Comparison of ENCODE assay signal across 8 cellular contexts in the genomic region with DNA sequence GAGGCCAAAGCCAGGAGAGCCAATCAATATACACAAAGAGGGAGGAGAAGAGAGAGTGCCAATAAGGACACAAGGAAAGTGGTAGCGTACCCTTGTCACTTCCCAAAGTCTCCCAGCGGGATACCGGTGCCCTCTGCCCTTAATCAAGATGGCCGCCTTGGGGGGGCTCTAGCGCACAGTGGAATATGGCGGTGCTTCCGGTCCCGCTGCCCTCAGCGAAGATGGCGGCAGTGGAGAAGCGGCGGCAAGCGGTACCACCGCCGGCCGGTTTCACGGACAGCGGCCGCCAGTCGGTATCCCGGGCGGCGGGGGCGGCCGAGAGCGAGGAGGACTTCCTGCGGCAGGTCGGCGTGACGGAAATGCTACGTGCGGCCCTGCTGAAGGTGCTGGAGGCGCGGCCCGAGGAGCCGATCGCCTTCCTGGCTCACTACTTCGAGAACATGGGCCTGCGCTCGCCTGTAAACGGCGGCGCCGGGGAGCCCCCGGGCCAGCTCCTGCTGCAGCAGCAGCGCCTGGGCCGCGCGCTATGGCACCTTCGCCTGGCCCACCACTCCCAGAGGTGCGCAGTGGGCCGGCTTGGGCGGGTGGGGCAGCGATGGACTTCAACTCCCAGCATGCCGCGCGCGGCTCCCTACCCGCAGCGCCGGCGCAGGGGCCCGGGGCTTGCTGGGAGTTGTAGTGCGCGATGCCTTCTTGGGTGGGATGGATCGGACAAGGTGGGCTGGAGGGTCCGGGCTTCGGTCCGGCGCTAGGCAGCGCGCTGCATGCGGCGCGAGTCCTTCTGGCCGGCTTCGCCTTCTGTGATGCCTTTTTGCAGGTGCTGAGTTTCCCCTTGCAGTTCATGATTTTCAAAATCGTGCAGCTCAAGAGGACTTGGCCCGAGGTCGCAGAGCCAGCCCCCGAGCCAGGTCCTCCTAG. TPM values are rescaled to one million over a fixed set of nuclear protein-coding genes. Genes with fewer than 3 reads are reported as not detected.
DNase-seq lines count a peak whose midpoint lies in the region; ATAC-seq and TF ChIP-seq lines count a peak whose summit lies in the region.

A gene with protein sequence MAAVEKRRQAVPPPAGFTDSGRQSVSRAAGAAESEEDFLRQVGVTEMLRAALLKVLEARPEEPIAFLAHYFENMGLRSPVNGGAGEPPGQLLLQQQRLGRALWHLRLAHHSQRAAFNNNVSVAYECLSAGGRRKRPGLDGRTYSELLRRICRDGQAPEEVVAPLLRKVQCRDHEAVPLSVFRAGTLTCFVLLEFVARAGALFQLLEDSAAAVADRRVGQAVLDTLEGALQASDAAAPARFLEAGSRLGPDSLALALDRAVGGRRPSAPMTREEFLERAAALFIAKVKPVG (plus strand): TSS at position 212 of the 918 bp plus-strand sequence. CDS start 10 bp downstream, at position 222.

- H3K9me3 ChIP-seq in H9 (ENCODE audit: control insufficient read depth, low read depth, low read length), result no peaks in the 10 kb centered on the region
- H3K9me3 ChIP-seq in MM.1S (replicated peaks; ENCODE audit: insufficient read depth, low read length), result no peaks in the 10 kb centered on the region
- H3K9me3 ChIP-seq in adipocyte (ENCODE audit: control insufficient read depth, low read length), result no peaks in the 10 kb centered on the region
- H3K9me3 ChIP-seq in heart left ventricle, result no peaks in the 10 kb centered on the region
- no peaks in the 10 kb centered on the region for H3K9me3 ChIP-seq in upper lobe of right lung

- H2BK5ac ChIP-seq in H9 (ENCODE audit: insufficient read length, low read length), result peak within 1 kb of the TSS; percentile 66

- no CpG with 5 or more reads among the region's 81 CpGs for WGBS in H9 (ENCODE audit: extremely low coverage, insufficient read length, low lambda C conversion rate)
- 0 to 5% (median 1%) methylated on average over 15 to 81 of the region's 81 CpGs for WGBS in heart left ventricle, 4 donors

- H3K36me3 ChIP-seq in MM.1S (replicated peaks; ENCODE audit: insufficient read depth, low read length) (no peaks in the 10 kb centered on the region), adipocyte (ENCODE audit: control insufficient read depth, insufficient read depth, low read length, severe bottlenecking) (peaks cover 6% of the 10 kb centered on the region), heart left ventricle (peaks cover 0 to 10% (median 8%) of the 10 kb centered on the region in 9 donors), upper lobe of right lung (peaks cover 6% of the 10 kb centered on the region)

- peak in 1 of 2 donors; percentile 33 for TF ChIP-seq POLR2A in heart left ventricle (IDR thresholded peaks at IDR 0.05)

- no peak within 1 kb of the TSS for H3K4ac ChIP-seq in H9 (ENCODE audit: low read depth, low read length)

- H3F3A ChIP-seq in MM.1S (ENCODE audit: insufficient read depth, low read length), result peaks cover 15% of the 10 kb centered on the region

- H2BK12ac ChIP-seq in H9 (ENCODE audit: insufficient read length, low read depth, low read length), result no peak within 1 kb of the TSS

- H4K20me1 ChIP-seq in H9 (ENCODE audit: control insufficient read depth, insufficient read depth, insufficient read length) (peaks cover 2% of the 10 kb centered on the region), MM.1S (ENCODE audit: insufficient read depth, low read length) (no peaks in the 10 kb centered on the region)

- TF ChIP-seq CTCF in H9 (conservative IDR thresholded peaks at IDR 0.05) (no peak), MM.1S (IDR thresholded peaks at IDR 0.05; ENCODE audit: low read length) (no peak), heart left ventricle (IDR thresholded peaks at IDR 0.05) (no peak), upper lobe of right lung (IDR thresholded peaks at IDR 0.05) (no peak)

- H3K27me3 Mint-ChIP-seq in H9 (ENCODE audit: low read depth), result peaks cover 13% of the 10 kb centered on the region

- H3K4me1 ChIP-seq in H9 (ENCODE audit: insufficient read depth, low read length), result no peaks in the 10 kb centered on the region
- peaks cover 14% of the 10 kb centered on the region; the same call in 1 of the 2 replicates for H3K4me1 ChIP-seq in MM.1S (ENCODE audit: low read length)
- H3K4me1 ChIP-seq in adipocyte (ENCODE audit: control insufficient read depth, insufficient read depth, low read length), result peaks cover 24% of the 10 kb centered on the region
- peaks cover 6 to 45% (median 26%) of the 10 kb centered on the region in 12 donors for H3K4me1 ChIP-seq in heart left ventricle
- peaks cover 38% of the 10 kb centered on the region for H3K4me1 ChIP-seq in upper lobe of right lung

- H2AK5ac ChIP-seq in H9 (ENCODE audit: insufficient read length, low read length), result no peak within 1 kb of the TSS

- H3K9ac ChIP-seq in H9 (ENCODE audit: extremely low read depth, insufficient read length, low read length) (peak within 1 kb of the TSS; percentile 56), MM.1S (ENCODE audit: low read length) (peak within 1 kb of the TSS; percentile 95), adipocyte (ENCODE audit: low read length) (peak within 1 kb of the TSS; percentile 99)

- peaks cover 10 to 16% (median 10%) of the 10 kb centered on the region in 3 experiments; a peak in 6 of 7 replicates for H3K36me3 Mint-ChIP-seq in H9 (ENCODE audit: insufficient read depth in 1 of 3, low read depth in 3 of 3)

- peaks cover 5 to 7% of the 10 kb centered on the region in 2 experiments; a peak in 3 of 5 replicates for H3K9me3 Mint-ChIP-seq in H9

- peak; percentile 90 to 95 (median 92) for ATAC-seq in heart left ventricle
- peak; percentile 90 for ATAC-seq in upper lobe of right lung

- peak within 1 kb of the TSS; percentile 99 to 100 (median 100) for H3K27ac Mint-ChIP-seq in H9

- H3K23me2 ChIP-seq in H9 (ENCODE audit: insufficient read length, low read depth, low read length, poor library complexity, severe bottlenecking), result peaks cover 8% of the 10 kb centered on the region

- peak within 1 kb of the TSS; percentile 56 for H3K27ac ChIP-seq in H9 (ENCODE audit: insufficient read length, low read depth, low read length)
- H3K27ac ChIP-seq in MM.1S (ENCODE audit: low read length), result peak within 1 kb of the TSS; percentile 89
- H3K27ac ChIP-seq in heart left ventricle, result peak within 1 kb of the TSS; percentile 83 to 99 (median 94)
- peak within 1 kb of the TSS; percentile 96 for H3K27ac ChIP-seq in upper lobe of right lung

- H3K9me2 ChIP-seq in MM.1S (replicated peaks; ENCODE audit: insufficient read depth, low read length), result no peaks in the 10 kb centered on the region

- no peaks in the 10 kb centered on the region for H3K79me1 ChIP-seq in H9 (ENCODE audit: insufficient read depth, low read depth, low read length, poor library complexity, severe bottlenecking)

- H3K23ac ChIP-seq in H9 (ENCODE audit: insufficient read length, low read depth, low read length), result no peak within 1 kb of the TSS

- peak; percentile 84 for DNase-seq in H9
- peak; percentile 88 for DNase-seq in MM.1S
- DNase-seq in SW480 (ENCODE audit: low spot score), result peak; percentile 50
- peak; percentile 90 for DNase-seq in adipocyte (ENCODE audit: low read depth)
- DNase-seq in heart left ventricle, result peak; percentile 78 to 95 (median 81)
- peak; percentile 98 for DNase-seq in posterior vena cava (ENCODE audit: low spot score)
- peak; percentile 95 for DNase-seq in upper lobe of right lung

- H4K5ac ChIP-seq in H9 (ENCODE audit: insufficient read length, low read depth, low read length), result peak within 1 kb of the TSS; percentile 17

- H4K91ac ChIP-seq in H9 (ENCODE audit: insufficient read length, low read depth, low read length), result no peak within 1 kb of the TSS

- H3K4me3 ChIP-seq in GM08714 (ENCODE audit: low read length) (peak within 1 kb of the TSS; percentile 86), MM.1S (ENCODE audit: low read length) (peak within 1 kb of the TSS; percentile 95), adipocyte (ENCODE audit: low read length) (peak within 1 kb of the TSS; percentile 90), heart left ventricle (peak within 1 kb of the TSS; percentile 70 to 100 (median 90)), upper lobe of right lung (peak within 1 kb of the TSS; percentile 87)

- H2BK120ac ChIP-seq in H9 (ENCODE audit: low read depth, low read length, poor library complexity, severe bottlenecking), result no peak within 1 kb of the TSS

- H3K56ac ChIP-seq in H9 (ENCODE audit: insufficient read length, low read depth, low read length), result no peak within 1 kb of the TSS

- peak within 1 kb of the TSS; percentile 84 for H3K14ac ChIP-seq in H9 (ENCODE audit: insufficient read depth, low read length)

- H3K4me3 Mint-ChIP-seq in H9, result peak within 1 kb of the TSS; percentile 74 to 94

- H3K79me2 ChIP-seq in H9 (ENCODE audit: insufficient read depth, low read length) (no peaks in the 10 kb centered on the region), MM.1S (ENCODE audit: low read length) (peaks cover 14% of the 10 kb centered on the region)

- H4K8ac ChIP-seq in H9 (replicated peaks; ENCODE audit: insufficient read length, low read depth, low read length), result no peak within 1 kb of the TSS

- H3K4me1 Mint-ChIP-seq in H9, result peaks cover 21 to 25% of the 10 kb centered on the region in 2 experiments

- peak within 1 kb of the TSS; percentile 83 for H3K18ac ChIP-seq in H9 (ENCODE audit: insufficient read length, low read depth, low read length)

- intact Hi-C loops in heart left ventricle (cut with DNase I) (loop anchor here in 1 of 10 donors (2.0 kb wide), 1 partner anchor 19 kb away; no protein-coding TSS in a partner anchor), posterior vena cava (cut with DNase I) (no loop called here), upper lobe of right lung (cut with DNase I) (no loop called here)

- H2AFZ ChIP-seq in H9 (ENCODE audit: low read length) (no peak within 1 kb of the TSS), MM.1S (ENCODE audit: low read length) (peak within 1 kb of the TSS; percentile 92)

- no peak within 1 kb of the TSS for H3T11ph ChIP-seq in H9 (ENCODE audit: low read length)

- no peak within 1 kb of the TSS for H2BK15ac ChIP-seq in H9 (ENCODE audit: low read depth, low read length)

- no peak within 1 kb of the TSS for H2BK20ac ChIP-seq in H9 (ENCODE audit: low read depth, low read length, poor library complexity, severe bottlenecking)

- H3K27me3 ChIP-seq in H9 (ENCODE audit: insufficient read depth, low read length) (no peaks in the 10 kb centered on the region), MM.1S (replicated peaks; ENCODE audit: insufficient read depth, low read length) (peaks cover 21% of the 10 kb centered on the region), adipocyte (replicated peaks; ENCODE audit: control insufficient read depth, insufficient read depth, low read length) (no peaks in the 10 kb centered on the region), heart left ventricle (no peaks in the 10 kb centered on the region), upper lobe of right lung (no peaks in the 10 kb centered on the region)

- H3K4me2 ChIP-seq in H9 (ENCODE audit: insufficient read depth, insufficient read length, low read length), result peak within 1 kb of the TSS; percentile 80
- H3K4me2 ChIP-seq in MM.1S (ENCODE audit: low read depth, low read length), result peak within 1 kb of the TSS; percentile 94

RNA-seq across cellular contexts. Expression of the gene that starts here (rescaled TPM):
- 7.4 and 8.1 TPM in 2 replicates for total RNA-seq in H9 (2021)
- 10 to 100 TPM in 8 of 9 donors, 1 to 10 TPM in 1; 5.7 to 39.3 (median 11.3) TPM for total RNA-seq in heart left ventricle
- 10 to 100 TPM; 18.3 to 18.6 TPM for polyA plus RNA-seq in heart left ventricle
- 10 to 100 TPM; 21.0 to 21.2 TPM for total RNA-seq in posterior vena cava
- 19.9 TPM for total RNA-seq in upper lobe of right lung

Comparison
In these comparisons a context has a peak if more than half of its experiments do, and no peak if none do; other contexts are left out.
1. Peak in every context shown above with its lines: DNase-seq, ATAC-seq, H3K4me3 ChIP-seq and H3K27ac ChIP-seq.